ENCODE assay signal across 1 cellular context in the genomic region with DNA sequence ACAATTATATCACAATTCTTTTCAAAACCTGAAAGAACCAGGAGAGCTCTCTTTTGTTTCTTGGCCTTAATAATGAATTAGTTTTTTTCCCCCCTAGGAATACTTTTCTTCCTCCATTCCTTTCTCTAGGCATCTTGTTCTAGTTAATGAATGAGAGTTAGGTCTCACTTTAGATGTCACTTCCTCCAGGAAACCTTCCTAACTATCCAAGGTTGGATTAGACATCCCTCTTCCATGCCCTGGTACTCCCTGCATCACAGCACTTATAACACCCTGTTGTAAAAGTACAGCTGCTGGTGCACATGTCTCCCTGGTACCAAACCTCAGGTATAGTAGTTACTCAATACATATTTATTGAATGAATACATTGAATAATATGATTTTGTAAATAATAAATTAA.
TF ChIP-seq lines count a peak whose summit lies in the region.

No MANE protein-coding gene starts in this region.

TF ChIP-seq in WTC11, 78 proteins besides CTCF, POLR2A, EP300 and RAD21 (continued from another document):
- TF ChIP-seq, protein P1, sequence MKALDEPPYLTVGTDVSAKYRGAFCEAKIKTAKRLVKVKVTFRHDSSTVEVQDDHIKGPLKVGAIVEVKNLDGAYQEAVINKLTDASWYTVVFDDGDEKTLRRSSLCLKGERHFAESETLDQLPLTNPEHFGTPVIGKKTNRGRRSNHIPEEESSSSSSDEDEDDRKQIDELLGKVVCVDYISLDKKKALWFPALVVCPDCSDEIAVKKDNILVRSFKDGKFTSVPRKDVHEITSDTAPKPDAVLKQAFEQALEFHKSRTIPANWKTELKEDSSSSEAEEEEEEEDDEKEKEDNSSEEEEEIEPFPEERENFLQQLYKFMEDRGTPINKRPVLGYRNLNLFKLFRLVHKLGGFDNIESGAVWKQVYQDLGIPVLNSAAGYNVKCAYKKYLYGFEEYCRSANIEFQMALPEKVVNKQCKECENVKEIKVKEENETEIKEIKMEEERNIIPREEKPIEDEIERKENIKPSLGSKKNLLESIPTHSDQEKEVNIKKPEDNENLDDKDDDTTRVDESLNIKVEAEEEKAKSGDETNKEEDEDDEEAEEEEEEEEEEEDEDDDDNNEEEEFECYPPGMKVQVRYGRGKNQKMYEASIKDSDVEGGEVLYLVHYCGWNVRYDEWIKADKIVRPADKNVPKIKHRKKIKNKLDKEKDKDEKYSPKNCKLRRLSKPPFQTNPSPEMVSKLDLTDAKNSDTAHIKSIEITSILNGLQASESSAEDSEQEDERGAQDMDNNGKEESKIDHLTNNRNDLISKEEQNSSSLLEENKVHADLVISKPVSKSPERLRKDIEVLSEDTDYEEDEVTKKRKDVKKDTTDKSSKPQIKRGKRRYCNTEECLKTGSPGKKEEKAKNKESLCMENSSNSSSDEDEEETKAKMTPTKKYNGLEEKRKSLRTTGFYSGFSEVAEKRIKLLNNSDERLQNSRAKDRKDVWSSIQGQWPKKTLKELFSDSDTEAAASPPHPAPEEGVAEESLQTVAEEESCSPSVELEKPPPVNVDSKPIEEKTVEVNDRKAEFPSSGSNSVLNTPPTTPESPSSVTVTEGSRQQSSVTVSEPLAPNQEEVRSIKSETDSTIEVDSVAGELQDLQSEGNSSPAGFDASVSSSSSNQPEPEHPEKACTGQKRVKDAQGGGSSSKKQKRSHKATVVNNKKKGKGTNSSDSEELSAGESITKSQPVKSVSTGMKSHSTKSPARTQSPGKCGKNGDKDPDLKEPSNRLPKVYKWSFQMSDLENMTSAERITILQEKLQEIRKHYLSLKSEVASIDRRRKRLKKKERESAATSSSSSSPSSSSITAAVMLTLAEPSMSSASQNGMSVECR (CRISPR knock-in tag; IDR thresholded peaks at IDR 0.05; ENCODE audit: borderline replicate concordance) = no peak
- TF ChIP-seq, protein P2, sequence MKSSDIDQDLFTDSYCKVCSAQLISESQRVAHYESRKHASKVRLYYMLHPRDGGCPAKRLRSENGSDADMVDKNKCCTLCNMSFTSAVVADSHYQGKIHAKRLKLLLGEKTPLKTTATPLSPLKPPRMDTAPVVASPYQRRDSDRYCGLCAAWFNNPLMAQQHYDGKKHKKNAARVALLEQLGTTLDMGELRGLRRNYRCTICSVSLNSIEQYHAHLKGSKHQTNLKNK (CRISPR knock-in tag; IDR thresholded peaks at IDR 0.05) = no peak
- TF ChIP-seq, protein P3, sequence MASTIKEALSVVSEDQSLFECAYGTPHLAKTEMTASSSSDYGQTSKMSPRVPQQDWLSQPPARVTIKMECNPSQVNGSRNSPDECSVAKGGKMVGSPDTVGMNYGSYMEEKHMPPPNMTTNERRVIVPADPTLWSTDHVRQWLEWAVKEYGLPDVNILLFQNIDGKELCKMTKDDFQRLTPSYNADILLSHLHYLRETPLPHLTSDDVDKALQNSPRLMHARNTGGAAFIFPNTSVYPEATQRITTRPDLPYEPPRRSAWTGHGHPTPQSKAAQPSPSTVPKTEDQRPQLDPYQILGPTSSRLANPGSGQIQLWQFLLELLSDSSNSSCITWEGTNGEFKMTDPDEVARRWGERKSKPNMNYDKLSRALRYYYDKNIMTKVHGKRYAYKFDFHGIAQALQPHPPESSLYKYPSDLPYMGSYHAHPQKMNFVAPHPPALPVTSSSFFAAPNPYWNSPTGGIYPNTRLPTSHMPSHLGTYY (CRISPR knock-in tag; IDR thresholded peaks at IDR 0.05) = no peak
- TF ChIP-seq, protein P4, sequence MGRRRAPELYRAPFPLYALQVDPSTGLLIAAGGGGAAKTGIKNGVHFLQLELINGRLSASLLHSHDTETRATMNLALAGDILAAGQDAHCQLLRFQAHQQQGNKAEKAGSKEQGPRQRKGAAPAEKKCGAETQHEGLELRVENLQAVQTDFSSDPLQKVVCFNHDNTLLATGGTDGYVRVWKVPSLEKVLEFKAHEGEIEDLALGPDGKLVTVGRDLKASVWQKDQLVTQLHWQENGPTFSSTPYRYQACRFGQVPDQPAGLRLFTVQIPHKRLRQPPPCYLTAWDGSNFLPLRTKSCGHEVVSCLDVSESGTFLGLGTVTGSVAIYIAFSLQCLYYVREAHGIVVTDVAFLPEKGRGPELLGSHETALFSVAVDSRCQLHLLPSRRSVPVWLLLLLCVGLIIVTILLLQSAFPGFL (CRISPR knock-in tag; IDR thresholded peaks at IDR 0.05; ENCODE audit: borderline replicate concordance) = no peak
- TF ChIP-seq ATF1 (CRISPR knock-in tag; IDR thresholded peaks at IDR 0.05) (no peak), RELA (CRISPR knock-in tag; IDR thresholded peaks at IDR 0.05; ENCODE audit: borderline replicate concordance) (no peak), SMAD3 (CRISPR knock-in tag; IDR thresholded peaks at IDR 0.05; ENCODE audit: borderline replicate concordance) (no peak), OVOL2 (CRISPR knock-in tag; IDR thresholded peaks at IDR 0.05; ENCODE audit: borderline replicate concordance) (no peak)
